23 cellular contexts compared by ENCODE assay signal in genomic region chr1:169985757-169986156, GRCh38.
"Had no signal": no experiment of that assay in that cellular context is flagged by ENCODE, and none has a peak within 500 bp of the region (broad histone marks: within the 10 kb centered on the region; RNA-seq: fewer than 3 reads in every experiment).

No MANE protein-coding gene starts in this region.

- H3K9ac ChIP-seq: KMS-11 had no signal

- H3K4me2 ChIP-seq: KMS-11 had no signal

- H3K4me1 ChIP-seq: SJSA1 had no signal

- FAIRE-seq: HTR-8/SVneo, RCC 7860 had no signal

- H3K4me3 ChIP-seq: SJSA1, SK-N-MC had no signal

- H3K9me3 ChIP-seq: SJSA1 had no signal

- DNase-seq: Kasumi-1, MM.1S, NCI-H1092 treated with DMSO at 0.1 percent for 48 hours, NCI-H1436, NCI-H187, NCI-H2029, NCI-H2081 treated with DMSO at 0.1 percent for 48 hours, NCI-H2171, NCI-H226, NCI-H446, NCI-H510A, NCI-H524 treated with DMSO at 0.1 percent for 48 hours, NCI-H69, NCI-H774, Right ventricle myocardium superior, RPMI8226, SIG-M5 had no signal

- H3K27me3 ChIP-seq: SJSA1 had no signal

- H3K27ac ChIP-seq: HL-60, KMS-11, SJSA1, SK-N-MC had no signal

- H3K36me3 ChIP-seq: SJSA1 had no signal
